ENCODE assay signal across 9 cellular contexts in the genomic region with DNA sequence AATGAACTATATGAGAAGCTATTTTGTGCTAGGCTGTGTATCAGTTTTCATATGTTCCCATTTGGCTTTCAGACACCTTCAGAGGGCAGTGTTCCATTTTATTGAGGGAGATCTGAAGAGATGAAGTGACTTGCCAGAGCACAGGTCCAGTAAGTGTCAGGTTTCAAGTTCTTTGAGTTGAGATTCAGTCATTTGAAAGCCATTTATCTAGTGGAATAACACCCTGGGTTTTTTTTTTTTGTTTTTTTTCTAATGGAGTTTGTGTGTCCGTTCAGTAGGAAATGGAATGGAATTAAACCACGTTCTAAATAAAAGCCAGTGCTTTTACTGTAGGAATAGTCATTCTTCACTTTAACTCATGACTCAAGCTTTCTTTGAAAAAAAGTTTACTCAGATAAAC.
DNase-seq lines count a peak whose midpoint lies in the region; ATAC-seq and TF ChIP-seq lines count a peak whose summit lies in the region.
"Had no signal": no experiment of that assay in that cellular context is flagged by ENCODE, and none has a peak within 500 bp of the region (broad histone marks: within the 10 kb centered on the region; RNA-seq: fewer than 3 reads in every experiment).

No MANE protein-coding gene starts in this region.

- no peak overlapping the region for H3K27ac ChIP-seq in colonic mucosa
- peak overlapping the region in 1 of 2 donors; percentile 7 for H3K27ac ChIP-seq in tibial artery

- H3K4me3 ChIP-seq in choroid plexus epithelial cell (ENCODE audit: low read depth, low read length) (no peak overlapping the region), colonic mucosa (no peak overlapping the region), tibial artery (no peak overlapping the region)

- intact Hi-C loops in colonic mucosa (cut with DNase I) (no loop called here), tibial artery (cut with DNase I; ENCODE audit: low total_unique reads) (no loop called here)

- no peak for ATAC-seq in GM21367 (IDR thresholded peaks at IDR 0.05; ENCODE audit: unreplicated experiment)

- peaks cover 7% of the 10 kb centered on the region for H3K27me3 Mint-ChIP-seq in progenitor cell of endocrine pancreas

- no peaks in the 10 kb centered on the region for H3K27me3 ChIP-seq in colonic mucosa
- no peaks in the 10 kb centered on the region for H3K27me3 ChIP-seq in tibial artery

- H3K9me3 Mint-ChIP-seq in progenitor cell of endocrine pancreas (ENCODE audit: low read depth): no peaks in the 10 kb centered on the region

- TF ChIP-seq CTCF in choroid plexus epithelial cell (conservative IDR thresholded peaks at IDR 0.05; ENCODE audit: low read depth, low read length) (peak; percentile 25), progenitor cell of endocrine pancreas (IDR thresholded peaks at IDR 0.05; ENCODE audit: unreplicated experiment) (peak; percentile 17), colonic mucosa (IDR thresholded peaks at IDR 0.05) (no peak), tibial artery (IDR thresholded peaks at IDR 0.05) (no peak)

- H3K9me3 ChIP-seq in colonic mucosa (no peaks in the 10 kb centered on the region), tibial artery (no peaks in the 10 kb centered on the region)

- H3K36me3 Mint-ChIP-seq in progenitor cell of endocrine pancreas (ENCODE audit: insufficient read depth): no peaks in the 10 kb centered on the region

- H3K9ac ChIP-seq in colonic mucosa (ENCODE audit: low read depth in 2 of 2, low read length in 2 of 2): no peak overlapping the region

- DNase-seq in H4 (ENCODE audit: low spot score) (peak; percentile 25), NCI-H345 (lab: John Stamatoyannopoulos, UW) (peak; percentile 29), choroid plexus epithelial cell (ENCODE audit: low read depth) (peak; percentile 42), progenitor cell of endocrine pancreas (ENCODE audit: low spot score, unreplicated experiment) (no peak), colonic mucosa (no peak), tibial artery (no peak)
- no peak for DNase-seq in activated CD4-positive, alpha-beta T cell treated with anti-CD3 and anti-CD28 coated beads for 1 hour
- DNase-seq: activated gamma-delta T cell treated with Interleukin-2 at 50 U/mL for 16 hours had no signal

- no peak overlapping the region for H3K4me3 Mint-ChIP-seq in progenitor cell of endocrine pancreas (ENCODE audit: low read depth)

- peaks cover 10% of the 10 kb centered on the region for H3K4me1 Mint-ChIP-seq in progenitor cell of endocrine pancreas (ENCODE audit: low read depth)

- no peaks in the 10 kb centered on the region for H3K36me3 ChIP-seq in colonic mucosa
- no peaks in the 10 kb centered on the region for H3K36me3 ChIP-seq in tibial artery

- no peak overlapping the region for H3K27ac Mint-ChIP-seq in progenitor cell of endocrine pancreas

- no peaks in the 10 kb centered on the region for H3K4me1 ChIP-seq in colonic mucosa
- peaks cover 0 to 31% (median 6%) of the 10 kb centered on the region in 4 donors for H3K4me1 ChIP-seq in tibial artery

Comparison
In these comparisons a context has a peak if more than half of its experiments do, and no peak if none do; other contexts are left out.
1. DNase-seq: peak in H4 (single experiment), NCI-H345 (single experiment) and choroid plexus epithelial cell (single experiment); none in progenitor cell of endocrine pancreas (single experiment), colonic mucosa (single experiment), activated CD4-positive, alpha-beta T cell treated with anti-CD3 and anti-CD28 coated beads for 1 hour (single experiment) and tibial artery (0 of 2).
2. CTCF ChIP-seq: peak in choroid plexus epithelial cell (single experiment) and progenitor cell of endocrine pancreas (single experiment); none in colonic mucosa (single experiment) and tibial artery (0 of 2).